Comparison of ENCODE assay signal across 13 cellular contexts in genomic region chr4:27218013-27218412, GRCh38.
"Had no signal": no experiment of that assay in that cellular context is flagged by ENCODE, and none has a peak within 500 bp of the region (broad histone marks: within the 10 kb centered on the region; RNA-seq: fewer than 3 reads in every experiment).

No MANE protein-coding gene starts in this region.

- H3K9me3 ChIP-seq: gastrocnemius medialis, ovary, testis had no signal

- H3K36me3 ChIP-seq: gastrocnemius medialis, ovary had no signal

- H3K27ac ChIP-seq: gastrocnemius medialis, ovary, testis had no signal

- DNase-seq: activated B cell treated with CpG ODN at 0.5 μM for 24 hours; activated CD4-positive, alpha-beta T cell treated with anti-CD3 and anti-CD28 coated beads, Interleukin-2, amount 10 ng/mL, durations not matched to agents 7 days and 5 days; activated CD8-positive, alpha-beta memory T cell treated with anti-CD3 and anti-CD28 coated beads for 24 hours; activated naive CD4-positive, alpha-beta T cell treated with anti-CD3 and anti-CD28 coated beads, Interleukin-2, amount 10 ng/mL, durations not matched to agents 7 days and 5 days; cerebellar nuclear complex; gastrocnemius medialis; kidney; ovary; stimulated activated CD4-positive, alpha-beta T cell treated with anti-CD3 and anti-CD28 coated beads, Interleukin-15, amount 100 ng/mL, for 24 hours; stimulated activated CD4-positive, alpha-beta T cell treated with anti-CD3 and anti-CD28 coated beads, Interleukin-4, amount 100 ng/mL, for 24 hours; stimulated activated naive CD8-positive, alpha-beta T cell treated with anti-CD3 and anti-CD28 coated beads, Interleukin-15, amount 100 ng/mL, for 72 hours; T-helper 17 cell; testis had no signal

- FAIRE-seq: kidney had no signal

- ATAC-seq: gastrocnemius medialis; stimulated activated naive CD8-positive, alpha-beta T cell treated with anti-CD3 and anti-CD28 coated beads, Interleukin-15, amount 100 ng/mL, for 72 hours; T-helper 17 cell had no signal

- H3K4me3 ChIP-seq: gastrocnemius medialis, ovary, testis had no signal

- H3K27me3 ChIP-seq: gastrocnemius medialis, ovary, testis had no signal

- H3K4me1 ChIP-seq: gastrocnemius medialis, testis had no signal
